34 cellular contexts compared by ENCODE assay signal in genomic region chr19:28956421-28956820, GRCh38.
"Had no signal": no experiment of that assay in that cellular context is flagged by ENCODE, and none has a peak within 500 bp of the region (broad histone marks: within the 10 kb centered on the region; RNA-seq: fewer than 3 reads in every experiment).

No MANE protein-coding gene starts in this region.

- H3K4me1 Mint-ChIP-seq: activated CD4-positive, alpha-beta T cell treated with anti-CD3 and anti-CD28 coated beads for 36 hours; activated CD4-positive, alpha-beta T cell treated with anti-CD3 and anti-CD28 coated beads, Interleukin-2, amount 10 ng/mL, durations not matched to agents 7 days and 5 days; activated naive CD4-positive, alpha-beta T cell treated with anti-CD3 and anti-CD28 coated beads, Interleukin-2, amount 50 U/mL, for 24 hours; activated naive CD8-positive, alpha-beta T cell treated with anti-CD3 and anti-CD28 coated beads, Interleukin-2, amount 10 ng/mL, durations not matched to agents 7 days and 5 days; WTC11 had no signal

- DNase-seq: activated CD4-positive, alpha-beta T cell treated with anti-CD3 and anti-CD28 coated beads for 36 hours; activated CD4-positive, alpha-beta T cell treated with anti-CD3 and anti-CD28 coated beads, Interleukin-2, amount 10 ng/mL, durations not matched to agents 7 days and 5 days; activated CD4-positive, alpha-beta T cell treated with anti-CD3 and anti-CD28 coated beads, Interleukin-2, amount 50 U/mL, for 48 hours; activated CD8-positive, alpha-beta T cell treated with anti-CD3 and anti-CD28 coated beads, Interleukin-2, amount 10 ng/mL, durations not matched to agents 7 days and 5 days; activated gamma-delta T cell; activated naive CD4-positive, alpha-beta T cell treated with Interleukin-2 at 50 U/mL for 16 hours; activated naive CD8-positive, alpha-beta T cell treated with anti-CD3 and anti-CD28 coated beads, Interleukin-2, amount 10 ng/mL, durations not matched to agents 7 days and 5 days; activated T-cell treated with anti-CD3 and anti-CD28 coated beads, Interleukin-2, amount 50 U/mL, for 24 hours; amygdala; body of pancreas; Kasumi-1; KG1; MG63; NCI-H1048; NCI-H1105 treated with DMSO at 0.1 percent for 48 hours; NCI-H1436; NCI-H1694; NCI-H1930; NCI-H510A; NCI-H526; NCI-H748 treated with DMSO at 0.1 percent for 48 hours; PC-9; SHP77; SJCRH30 had no signal

- H3K4me3 ChIP-seq: body of pancreas, breast epithelium, MG63, PC-9, SJCRH30, SK-N-MC had no signal

- H3K9me3 ChIP-seq: MG63, SJCRH30 had no signal

- H3K4me3 Mint-ChIP-seq: activated CD4-positive, alpha-beta T cell treated with anti-CD3 and anti-CD28 coated beads for 36 hours; activated CD4-positive, alpha-beta T cell treated with anti-CD3 and anti-CD28 coated beads, Interleukin-2, amount 10 ng/mL, durations not matched to agents 7 days and 5 days; activated CD8-positive, alpha-beta T cell treated with anti-CD3 and anti-CD28 coated beads, Interleukin-2, amount 10 ng/mL, durations not matched to agents 7 days and 5 days; activated naive CD4-positive, alpha-beta T cell treated with anti-CD3 and anti-CD28 coated beads, Interleukin-2, amount 50 U/mL, for 24 hours; activated naive CD8-positive, alpha-beta T cell treated with anti-CD3 and anti-CD28 coated beads, Interleukin-2, amount 10 ng/mL, durations not matched to agents 7 days and 5 days; activated T-cell treated with anti-CD3 and anti-CD28 coated beads, Interleukin-2, amount 50 U/mL, for 24 hours; T-helper 1 cell treated with Interleukin-12 subunit alpha and Interleukin-12 subunit beta and Interleukin-4 antibody, amounts not matched to agents 30 μg/mL and 1 μg/mL, for 36 hours; T-helper 2 cell treated with Interferon-gamma antibody and Interleukin-4, amounts not matched to agents 5 μg/mL and 100 μg/mL, for 36 hours; WTC11 had no signal

- H3K27me3 Mint-ChIP-seq: activated CD4-positive, alpha-beta T cell treated with anti-CD3 and anti-CD28 coated beads, Interleukin-2, amount 10 ng/mL, durations not matched to agents 7 days and 5 days; activated naive CD8-positive, alpha-beta T cell treated with anti-CD3 and anti-CD28 coated beads, Interleukin-2, amount 10 ng/mL, durations not matched to agents 7 days and 5 days had no signal

- H3K36me3 Mint-ChIP-seq: activated naive CD4-positive, alpha-beta T cell treated with anti-CD3 and anti-CD28 coated beads, Interleukin-2, amount 50 U/mL, for 24 hours; activated naive CD8-positive, alpha-beta T cell treated with anti-CD3 and anti-CD28 coated beads, Interleukin-2, amount 10 ng/mL, durations not matched to agents 7 days and 5 days had no signal

- ATAC-seq: activated CD4-positive, alpha-beta T cell treated with anti-CD3 and anti-CD28 coated beads for 36 hours; activated CD4-positive, CD25-positive, alpha-beta regulatory T cell treated with anti-CD3 and anti-CD28 coated beads, Interleukin-2, amount 50 U/mL, for 24 hours; activated CD8-positive, alpha-beta T cell treated with anti-CD3 and anti-CD28 coated beads, Interleukin-2, amount 10 ng/mL, durations not matched to agents 7 days and 5 days; body of pancreas; WTC11 had no signal

- H3K27me3 ChIP-seq: body of pancreas, breast epithelium, MG63, SJCRH30 had no signal

- H3K4me1 ChIP-seq: body of pancreas, breast epithelium, SJCRH30 had no signal

- H3K27ac ChIP-seq: body of pancreas, breast epithelium, PC-9, SJCRH30, SK-N-MC had no signal

- H3K9me3 Mint-ChIP-seq: activated naive CD8-positive, alpha-beta T cell treated with anti-CD3 and anti-CD28 coated beads, Interleukin-2, amount 10 ng/mL, durations not matched to agents 7 days and 5 days; activated T-cell treated with anti-CD3 and anti-CD28 coated beads, Interleukin-2, amount 50 U/mL, for 24 hours; activated T-helper 2 cell treated with anti-CD3 and anti-CD28 coated beads, Interferon-gamma antibody, Interleukin-2, Interleukin-4, amounts not matched to agents 10 μg/mL and 5 μg/mL and 100 μg/mL, durations not matched to agents 14 hours and 24 hours and 36 hours; T-helper 1 cell treated with Interleukin-12 subunit alpha and Interleukin-12 subunit beta and Interleukin-4 antibody, amounts not matched to agents 30 μg/mL and 1 μg/mL, for 36 hours; T-helper 2 cell treated with Interferon-gamma antibody and Interleukin-4, amounts not matched to agents 5 μg/mL and 100 μg/mL, for 36 hours had no signal

- H3K36me3 ChIP-seq: breast epithelium, MG63, SJCRH30 had no signal

- H3K4me2 ChIP-seq: PC-9 had no signal

- FAIRE-seq: astrocyte, TTC549 had no signal

- H3K27ac Mint-ChIP-seq: activated CD4-positive, alpha-beta T cell treated with anti-CD3 and anti-CD28 coated beads for 36 hours; activated CD4-positive, alpha-beta T cell treated with anti-CD3 and anti-CD28 coated beads, Interleukin-2, amount 10 ng/mL, durations not matched to agents 7 days and 5 days; activated CD8-positive, alpha-beta T cell treated with anti-CD3 and anti-CD28 coated beads, Interleukin-2, amount 10 ng/mL, durations not matched to agents 7 days and 5 days; activated naive CD4-positive, alpha-beta T cell treated with anti-CD3 and anti-CD28 coated beads, Interleukin-2, amount 50 U/mL, for 24 hours; activated naive CD8-positive, alpha-beta T cell treated with anti-CD3 and anti-CD28 coated beads, Interleukin-2, amount 10 ng/mL, durations not matched to agents 7 days and 5 days; activated T-cell treated with anti-CD3 and anti-CD28 coated beads, Interleukin-2, amount 50 U/mL, for 24 hours; activated T-helper 2 cell treated with anti-CD3 and anti-CD28 coated beads, Interferon-gamma antibody, Interleukin-2, Interleukin-4, amounts not matched to agents 10 μg/mL and 5 μg/mL and 100 μg/mL, durations not matched to agents 14 hours and 24 hours and 36 hours; T-helper 1 cell treated with Interleukin-12 subunit alpha and Interleukin-12 subunit beta and Interleukin-4 antibody, amounts not matched to agents 30 μg/mL and 1 μg/mL, for 36 hours; T-helper 2 cell treated with Interferon-gamma antibody and Interleukin-4, amounts not matched to agents 5 μg/mL and 100 μg/mL, for 36 hours; WTC11 had no signal
